ENCODE assay signal across 8 cellular contexts in the genomic region with DNA sequence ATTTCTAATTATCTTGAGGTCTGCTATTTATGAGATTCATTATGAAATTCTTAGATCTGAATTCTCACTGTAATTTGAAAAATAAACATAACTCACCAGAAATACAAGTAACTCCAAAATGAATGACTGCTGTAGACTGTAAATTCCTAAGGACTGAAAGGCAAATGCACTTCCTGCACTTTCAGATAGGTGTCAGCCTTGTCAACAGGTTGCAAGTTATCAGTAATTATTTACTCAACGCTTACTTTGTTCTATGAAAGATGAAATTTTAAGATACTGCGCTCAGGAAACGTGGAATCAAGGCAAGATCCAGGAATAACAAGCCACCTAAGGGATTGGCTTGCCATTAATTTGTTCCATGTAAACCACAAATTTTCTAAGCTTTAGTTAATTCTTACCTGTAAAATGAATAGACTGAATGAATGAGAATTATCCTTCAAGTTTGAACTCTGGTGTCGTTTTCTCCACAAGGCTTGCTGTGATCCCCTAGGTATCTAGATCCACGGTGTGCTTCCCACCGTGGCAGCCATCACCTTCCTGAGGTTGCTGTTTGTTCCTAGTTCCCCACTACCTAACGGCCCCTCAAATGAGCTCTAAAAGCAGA. TPM values are rescaled to one million over a fixed set of nuclear protein-coding genes. Genes with fewer than 3 reads are reported as not detected.
DNase-seq lines count a peak whose midpoint lies in the region; ATAC-seq and TF ChIP-seq lines count a peak whose summit lies in the region.

No MANE protein-coding gene starts in this region.

- H3K4me2 ChIP-seq in trophoblast cell (ENCODE audit: low read length) = no peak overlapping the region

- H3K79me2 ChIP-seq in trophoblast cell (ENCODE audit: control insufficient read depth, insufficient read depth, low read length, poor library complexity) = no peaks in the 10 kb centered on the region

- TF ChIP-seq POLR2A in esophagus muscularis mucosa (IDR thresholded peaks at IDR 0.05; ENCODE audit: low read depth) = no peak
- no peak for TF ChIP-seq POLR2A in GM18505 (IDR thresholded peaks at IDR 0.05; ENCODE audit: borderline replicate concordance, extremely low read depth, insufficient read depth, insufficient read length)

- no peak overlapping the region for H2BK120ac ChIP-seq in trophoblast cell (ENCODE audit: insufficient read depth, low read length, poor library complexity)

- WGBS in esophagus muscularis mucosa = 66% methylated on average over 7 of the region's 7 CpGs
- WGBS in trophoblast cell (ENCODE audit: extremely low coverage, insufficient coverage, insufficient read length) = no CpG with 5 or more reads among the region's 7 CpGs

- H4K91ac ChIP-seq in trophoblast cell (ENCODE audit: low read depth, low read length) = no peak overlapping the region

- peaks cover 18 to 41% (median 29%) of the 10 kb centered on the region in 4 donors for H3K36me3 ChIP-seq in esophagus muscularis mucosa
- peaks cover 24% of the 10 kb centered on the region in 2 experiments for H3K36me3 ChIP-seq in trophoblast cell (ENCODE audit: control insufficient read depth in 1 of 2, insufficient read depth in 2 of 2, low read length in 2 of 2)

- H2AK5ac ChIP-seq in trophoblast cell (ENCODE audit: low read length) = no peak overlapping the region

- H3K4me1 ChIP-seq in esophagus muscularis mucosa = no peaks in the 10 kb centered on the region
- H3K4me1 ChIP-seq in trophoblast cell (ENCODE audit: control insufficient read depth in 1 of 2, insufficient read depth in 2 of 2, low read length in 2 of 2) = no peaks in the 10 kb centered on the region

- H2AFZ ChIP-seq in trophoblast cell (ENCODE audit: insufficient read depth, low read length, poor library complexity) = no peak overlapping the region

- H3K9ac ChIP-seq in trophoblast cell (ENCODE audit: low read length) = no peak overlapping the region

- H3K27me3 ChIP-seq in esophagus muscularis mucosa (no peaks in the 10 kb centered on the region), trophoblast cell (ENCODE audit: insufficient read depth, low read length) (no peaks in the 10 kb centered on the region)

- TF ChIP-seq EP300 in esophagus muscularis mucosa (IDR thresholded peaks at IDR 0.05) = no peak

- H4K12ac ChIP-seq in trophoblast cell (ENCODE audit: low read depth, low read length) = no peak overlapping the region

- H3K9me3 ChIP-seq in esophagus muscularis mucosa (no peaks in the 10 kb centered on the region), trophoblast cell (ENCODE audit: insufficient read depth, low read depth, low read length) (no peaks in the 10 kb centered on the region)

- H2BK12ac ChIP-seq in trophoblast cell (ENCODE audit: low read length) = no peak overlapping the region

- intact Hi-C loops in esophagus muscularis mucosa (cut with DNase I) = no loop called here

- H4K8ac ChIP-seq in trophoblast cell (ENCODE audit: low read depth, low read length) = no peak overlapping the region

- H3K27ac ChIP-seq in esophagus muscularis mucosa (replicated peaks in 1 of 4) (no peak overlapping the region), trophoblast cell (ENCODE audit: low read depth, low read length) (no peak overlapping the region)

- no peak overlapping the region for H3K4ac ChIP-seq in trophoblast cell (ENCODE audit: low read depth, low read length)

- H2BK5ac ChIP-seq in trophoblast cell (ENCODE audit: low read depth, low read length, poor library complexity) = no peak overlapping the region

- H3K4me3 ChIP-seq in esophagus muscularis mucosa (no peak overlapping the region), trophoblast cell (ENCODE audit: low read depth, low read length) (no peak overlapping the region)

- no peak overlapping the region for H3K18ac ChIP-seq in trophoblast cell (ENCODE audit: low read length)

- TF ChIP-seq CTCF in AG09319 (IDR thresholded peaks at IDR 0.05; ENCODE audit: low read depth, low read length) = peak; percentile 79
- peak; percentile 76 for TF ChIP-seq CTCF in GM12873 (IDR thresholded peaks at IDR 0.05; ENCODE audit: insufficient read depth, low read depth, low read length, missing control alignments)
- TF ChIP-seq CTCF in esophagus muscularis mucosa (IDR thresholded peaks at IDR 0.05) = peak; percentile 59 to 88 (median 74)

- ATAC-seq in HG03521 (IDR thresholded peaks at IDR 0.05; ENCODE audit: unreplicated experiment) (peak; percentile 50), SK-N-SH treated with all-trans-retinoic acid at 6 μM for 48 hours (peak; percentile 71), GM18505 (IDR thresholded peaks at IDR 0.05; ENCODE audit: unreplicated experiment) (no peak)

- DNase-seq in AG09319 (ENCODE audit: extremely low read depth, low read depth) = no peak
- no peak for DNase-seq in esophagus muscularis mucosa (ENCODE audit: extremely low spot score)
- DNase-seq in trophoblast cell = peak; percentile 50 to 85
- DNase-seq in ecto neural progenitor cell (ENCODE audit: low spot score) = no peak

- H3K23ac ChIP-seq in trophoblast cell (ENCODE audit: low read length) = no peak overlapping the region

- no peaks in the 10 kb centered on the region for H3K79me1 ChIP-seq in trophoblast cell (ENCODE audit: low read length)

- H3K14ac ChIP-seq in trophoblast cell (ENCODE audit: low read length) = no peak overlapping the region

TF ChIP-seq in SK-N-SH treated with all-trans-retinoic acid at 6 μM for 48 hours, 23 proteins besides CTCF, POLR2A, EP300 and RAD21:
- TF ChIP-seq ZNF565 (CRISPR knock-in tag; conservative IDR thresholded peaks at IDR 0.05; ENCODE audit: low read depth) (no peak), OSR1 (CRISPR knock-in tag; IDR thresholded peaks at IDR 0.05) (no peak), CSDC2 (CRISPR knock-in tag; IDR thresholded peaks at IDR 0.05) (no peak), BACH2 (CRISPR knock-in tag; IDR thresholded peaks at IDR 0.05; ENCODE audit: borderline replicate concordance) (no peak), PATZ1 (CRISPR knock-in tag; IDR thresholded peaks at IDR 0.05; ENCODE audit: borderline replicate concordance) (no peak), GLIS3 (CRISPR knock-in tag; IDR thresholded peaks at IDR 0.05) (no peak), RARB (CRISPR knock-in tag; IDR thresholded peaks at IDR 0.05) (no peak), ZNF8 (CRISPR knock-in tag; IDR thresholded peaks at IDR 0.05) (no peak)

RNA-seq across cellular contexts. Expression of gene DHX32, which starts 12.6 kb away (rescaled TPM):
- total RNA-seq in esophagus muscularis mucosa = 10 to 100 TPM; 22.4 to 26.2 (median 25.0) TPM
- 50.0 and 50.2 TPM in 2 replicates for polyA plus RNA-seq in trophoblast cell (2013)

RNA-seq across cellular contexts. Expression of gene FANK1, which starts 27.9 kb away (rescaled TPM):
- 1 to 10 TPM in 2 of 4 donors, under 1 TPM in 2; 0.50 to 2.6 (median 1.4) TPM for total RNA-seq in esophagus muscularis mucosa
- 12.6 and 13.7 TPM in 2 replicates for polyA plus RNA-seq in trophoblast cell (2013)

RNA-seq across cellular contexts. Expression of gene BCCIP, which starts 45.1 kb away (rescaled TPM):
- total RNA-seq in esophagus muscularis mucosa = 10 to 100 TPM; 36.8 to 53.2 (median 46.3) TPM
- polyA plus RNA-seq in trophoblast cell (2013) = 69.9 and 70.8 TPM in 2 replicates

RNA-seq across cellular contexts. Expression of gene UROS, which starts 45.4 kb away (rescaled TPM):
- total RNA-seq in esophagus muscularis mucosa = 10 to 100 TPM; 29.7 to 46.5 (median 36.4) TPM
- 33.2 and 35.7 TPM in 2 replicates for polyA plus RNA-seq in trophoblast cell (2013)

Comparison
In these comparisons a context has a peak if more than half of its experiments do, and no peak if none do; other contexts are left out.
1. DNase-seq: peak in trophoblast cell (2 of 2); none in AG09319 (single experiment), esophagus muscularis mucosa (single experiment) and ecto neural progenitor cell (single experiment).
2. Peak in every context shown above with its lines, with median percentiles within 50 percentile points of each other: CTCF ChIP-seq.